8 cellular contexts compared by ENCODE assay signal in the genomic region with DNA sequence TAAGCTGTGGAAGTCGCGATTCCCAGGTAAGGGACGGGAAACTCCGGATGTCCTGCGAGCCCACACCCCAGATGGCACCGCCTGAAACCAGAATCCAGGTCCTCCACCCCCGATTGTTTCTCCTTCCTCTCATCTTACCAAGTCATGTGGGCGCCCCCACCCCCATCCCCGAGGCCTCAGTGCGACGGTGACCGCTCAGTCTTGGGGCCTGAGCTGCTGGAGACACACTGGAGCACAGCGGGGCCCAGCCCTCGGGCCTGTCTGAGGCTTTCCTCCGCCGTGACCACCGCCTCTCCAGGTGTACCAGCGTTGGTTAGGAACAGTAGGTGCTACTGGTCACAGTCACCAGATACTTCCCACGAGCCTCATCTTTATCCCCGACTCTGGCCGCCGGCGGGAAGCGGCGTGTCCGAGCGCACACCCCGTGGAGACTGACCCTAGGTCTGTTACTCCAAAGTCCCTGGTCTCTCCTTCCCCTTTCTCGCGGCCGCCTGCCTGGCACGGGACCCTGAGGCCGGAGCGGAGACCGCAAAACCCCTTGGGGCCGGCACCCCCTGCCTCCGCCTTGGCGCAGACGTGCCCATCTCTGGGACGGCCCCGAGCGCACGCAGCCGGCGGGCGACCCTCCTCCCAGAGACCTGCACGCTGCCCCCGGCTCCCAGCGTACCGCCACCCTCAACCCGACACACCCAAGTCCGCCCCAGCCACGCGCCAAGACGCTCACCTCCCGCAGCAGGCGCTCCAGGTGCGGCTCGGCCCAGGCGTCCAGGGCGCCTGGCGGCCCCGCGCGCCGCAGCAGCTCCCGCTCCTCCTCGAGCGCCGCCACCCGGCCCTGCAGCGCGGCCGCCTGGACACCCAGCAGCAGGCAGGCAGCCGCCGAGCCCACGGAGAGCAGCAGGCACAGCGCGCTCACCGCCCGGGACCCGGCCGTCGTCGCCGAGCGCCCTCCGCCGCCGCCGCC. TPM values are rescaled to one million over a fixed set of nuclear protein-coding genes. Genes with fewer than 3 reads are reported as not detected.
DNase-seq lines count a peak whose midpoint lies in the region; ATAC-seq, FAIRE-seq and TF ChIP-seq lines count a peak whose summit lies in the region.

No MANE protein-coding gene starts in this region.

- no peak for DNase-seq in GM10266 (ENCODE audit: extremely low spot score)
- peak; percentile 31 for DNase-seq in MV-4-11 (lab: John Stamatoyannopoulos, UW)
- peak; percentile 20 to 32 for DNase-seq in cardiac fibroblast (ENCODE audit: low read depth in 2 of 2)
- no peak for DNase-seq in left lobe of liver (ENCODE audit: low spot score)
- no peak for DNase-seq in tibial artery
- no peak for DNase-seq in activated effector memory CD4-positive, alpha-beta T cell treated with anti-CD3 and anti-CD28 coated beads, Interleukin-2, amount 50 U/mL, for 16 hours
- no peak for DNase-seq in GM12892 (ENCODE audit: insufficient read length)

- peak overlapping the region in 1 of 2 donors; percentile 42 for H3K27ac ChIP-seq in tibial artery

- no peak for TF ChIP-seq POLR2A in GM12892 (IDR thresholded peaks at IDR 0.05; ENCODE audit: low read depth, low read length)

- no peaks in the 10 kb centered on the region for H3K9me3 ChIP-seq in tibial artery

- H3K36me3 ChIP-seq in tibial artery = no peaks in the 10 kb centered on the region

- peak; percentile 42 for ATAC-seq in left lobe of liver
- no peak for ATAC-seq in GM21529 (IDR thresholded peaks at IDR 0.05; ENCODE audit: unreplicated experiment)

- FAIRE-seq in GM12892 (lab: Jason Lieb, UNC) = no peak

- H3K27me3 ChIP-seq in tibial artery = peaks cover 0 to 29% of the 10 kb centered on the region in 2 donors

- peaks cover 0 to 26% (median 19%) of the 10 kb centered on the region in 4 donors for H3K4me1 ChIP-seq in tibial artery

- H3K4me3 ChIP-seq in cardiac fibroblast (replicated peaks in 1 of 2; ENCODE audit: low read depth in 2 of 2, low read length in 2 of 2) = no peak overlapping the region
- peak overlapping the region; percentile 50 to 57 for H3K4me3 ChIP-seq in tibial artery

- intact Hi-C loops in tibial artery (cut with DNase I; ENCODE audit: low total_unique reads) = loop anchor here (10.0 kb wide), 1 partner anchor 315 kb away; no protein-coding TSS in a partner anchor

- peak; percentile 10 for TF ChIP-seq CTCF in GM10266 (IDR thresholded peaks at IDR 0.05; ENCODE audit: control insufficient read depth, insufficient read depth, low read depth, missing control alignments)
- no peak for TF ChIP-seq CTCF in cardiac fibroblast (IDR thresholded peaks at IDR 0.05; ENCODE audit: low read depth, low read length)
- no peak for TF ChIP-seq CTCF in tibial artery (IDR thresholded peaks at IDR 0.05)

RNA-seq across cellular contexts. Expression of gene COL23A1, which starts 0.7 kb away (rescaled TPM):
- 1.2 TPM for total RNA-seq in left lobe of liver
- not detected for polyA plus RNA-seq in GM12892 (2012; ENCODE audit: missing spikeins)

RNA-seq across cellular contexts. Expression of gene CLK4, which starts 37.4 kb away (rescaled TPM):
- total RNA-seq in left lobe of liver = 17.6 TPM
- 13.8 TPM for polyA plus RNA-seq in GM12892 (2012; ENCODE audit: missing spikeins)

Comparison
In these comparisons a context has a peak if more than half of its experiments do, and no peak if none do; other contexts are left out.
1. DNase-seq: peak in MV-4-11 (single experiment) and cardiac fibroblast (2 of 2); none in GM10266 (single experiment), left lobe of liver (single experiment), tibial artery (0 of 2), activated effector memory CD4-positive, alpha-beta T cell treated with anti-CD3 and anti-CD28 coated beads, Interleukin-2, amount 50 U/mL, for 16 hours (single experiment) and GM12892 (single experiment).
2. H3K4me3 ChIP-seq: peak in tibial artery (2 of 2); none in cardiac fibroblast (0 of 2).